In the genomic region with DNA sequence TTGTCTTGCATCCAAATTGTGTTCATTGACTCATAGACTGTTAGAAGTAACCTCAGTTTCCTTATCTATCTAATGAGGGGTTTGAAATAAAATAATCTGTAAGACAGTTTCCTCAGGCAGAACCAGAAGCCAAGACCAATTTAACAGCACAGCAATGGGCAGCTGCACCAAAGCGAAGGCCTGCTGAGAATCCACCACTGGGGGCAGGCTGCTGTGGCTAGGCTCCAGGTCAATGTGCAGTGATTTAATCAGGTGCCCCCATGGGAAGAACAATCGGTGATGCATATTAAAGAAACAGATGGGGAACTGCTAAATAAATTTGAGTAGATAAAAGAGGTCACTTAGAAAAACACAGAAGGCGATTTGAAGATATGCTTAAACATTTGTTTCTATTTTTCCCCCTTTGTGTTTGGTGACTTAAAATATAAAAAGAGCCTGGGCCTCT, we compare ENCODE assay signal across 9 cellular contexts. TPM values are rescaled to one million over a fixed set of nuclear protein-coding genes. Genes with fewer than 3 reads are reported as not detected.
DNase-seq lines count a peak whose midpoint lies in the region; ATAC-seq and TF ChIP-seq lines count a peak whose summit lies in the region.
"Had no signal": no experiment of that assay in that cellular context is flagged by ENCODE, and none has a peak within 500 bp of the region (broad histone marks: within the 10 kb centered on the region; RNA-seq: fewer than 3 reads in every experiment).

No MANE protein-coding gene starts in this region.

- DNase-seq in heart left ventricle (peak in 4 of 5 donors; percentile 40 to 51 (median 48)), cardiac septum (ENCODE audit: low spot score) (no peak), RWPE2 (ENCODE audit: low spot score) (no peak), left ventricle myocardium superior (peak; percentile 47), sigmoid colon (no peak)
- DNase-seq in stimulated activated CD4-positive, alpha-beta T cell treated with anti-CD3 and anti-CD28 coated beads, Interleukin-2, amount 100 ng/mL, for 24 hours = no peak
- DNase-seq: upper lobe of left lung had no signal

- TF ChIP-seq CTCF in heart left ventricle (IDR thresholded peaks at IDR 0.05) (peak; percentile 29 to 77 (median 54)), RWPE2 (IDR thresholded peaks at IDR 0.05; ENCODE audit: poor library complexity, severe bottlenecking) (peak; percentile 86), sigmoid colon (IDR thresholded peaks at IDR 0.05) (peak in 1 of 4 experiments; percentile 14)

- 29 to 49% (median 33%) methylated on average over 3 of the region's 3 CpGs for WGBS in heart left ventricle, 4 donors
- 63 to 70% methylated on average over 3 of the region's 3 CpGs for WGBS in sigmoid colon, 2 donors

- no peak overlapping the region for H3K27ac ChIP-seq in heart left ventricle
- H3K27ac ChIP-seq in RWPE2 (ENCODE audit: poor library complexity, severe bottlenecking) = no peak overlapping the region
- no peak overlapping the region for H3K27ac ChIP-seq in sigmoid colon
- H3K27ac ChIP-seq: upper lobe of left lung had no signal

- ATAC-seq in heart left ventricle (peak; percentile 69 to 85 (median 69)), RWPE2 (ENCODE audit: low read depth) (peak; percentile 74), left ventricle myocardium superior (peak; percentile 74), GM21381 (IDR thresholded peaks at IDR 0.05; ENCODE audit: unreplicated experiment) (no peak), HG02840 (IDR thresholded peaks at IDR 0.05; ENCODE audit: low FRiP score, unreplicated experiment) (no peak)

- no peak for TF ChIP-seq EP300 in sigmoid colon (IDR thresholded peaks at IDR 0.05)

- H3K9me3 ChIP-seq in heart left ventricle (no peaks in the 10 kb centered on the region), RWPE2 (ENCODE audit: severe bottlenecking) (no peaks in the 10 kb centered on the region), sigmoid colon (no peaks in the 10 kb centered on the region)
- H3K9me3 ChIP-seq: upper lobe of left lung had no signal

- H3K27me3 ChIP-seq in heart left ventricle (no peaks in the 10 kb centered on the region), RWPE2 (ENCODE audit: insufficient read depth, poor library complexity, severe bottlenecking) (no peaks in the 10 kb centered on the region), sigmoid colon (no peaks in the 10 kb centered on the region)
- H3K27me3 ChIP-seq: upper lobe of left lung had no signal

- no peak overlapping the region for H3K4me3 ChIP-seq in heart left ventricle
- H3K4me3 ChIP-seq in RWPE2 (ENCODE audit: severe bottlenecking) = no peak overlapping the region
- H3K4me3 ChIP-seq in sigmoid colon = no peak overlapping the region
- H3K4me3 ChIP-seq: upper lobe of left lung had no signal

- TF ChIP-seq POLR2A in heart left ventricle (IDR thresholded peaks at IDR 0.05) (no peak), sigmoid colon (IDR thresholded peaks at IDR 0.05) (no peak)

- intact Hi-C loops in heart left ventricle (cut with DNase I) (no loop called here), cardiac septum (cut with DNase I) (no loop called here), left ventricle myocardium superior (cut with micrococcal nuclease) (no loop called here), sigmoid colon (cut with DNase I) (no loop called here)

- peaks cover 0 to 44% (median 14%) of the 10 kb centered on the region in 9 donors for H3K36me3 ChIP-seq in heart left ventricle
- H3K36me3 ChIP-seq in RWPE2 (ENCODE audit: low read depth) = no peaks in the 10 kb centered on the region
- peaks cover 0 to 62% (median 10%) of the 10 kb centered on the region in 4 donors for H3K36me3 ChIP-seq in sigmoid colon

- peaks cover 0 to 5% (median 0%) of the 10 kb centered on the region in 12 donors for H3K4me1 ChIP-seq in heart left ventricle
- peaks cover 11% of the 10 kb centered on the region for H3K4me1 ChIP-seq in RWPE2 (ENCODE audit: insufficient read depth, poor library complexity, severe bottlenecking)
- no peaks in the 10 kb centered on the region for H3K4me1 ChIP-seq in sigmoid colon

RNA-seq across cellular contexts. Expression of a gene that starts 28.0 kb away (rescaled TPM):
- 10 to 100 TPM; 12.1 to 34.8 (median 21.4) TPM for total RNA-seq in heart left ventricle
- polyA plus RNA-seq in heart left ventricle = 10 to 100 TPM in 1 of 2 donors, 1 to 10 TPM in 1; 6.3 to 36.5 TPM
- 17.4 TPM for total RNA-seq in cardiac septum
- 19.9 TPM for total RNA-seq in left ventricle myocardium superior
- 10 to 100 TPM; 10.7 to 17.9 (median 15.0) TPM for total RNA-seq in sigmoid colon
- polyA plus RNA-seq in sigmoid colon = 10 to 100 TPM; 13.2 to 23.1 (median 17.9) TPM

RNA-seq across cellular contexts. Expression of a gene that starts 50.0 kb away (rescaled TPM):
- total RNA-seq in heart left ventricle (10 to 100 TPM in 1 of 9 donors, 1 to 10 TPM in 8; 1.8 to 10.9 (median 6.4) TPM), cardiac septum (8.3 TPM), left ventricle myocardium superior (9.2 TPM), sigmoid colon (10 to 100 TPM; 18.1 to 32.5 (median 22.7) TPM)
- polyA plus RNA-seq in heart left ventricle (1 to 10 TPM; 1.3 to 3.0 TPM), sigmoid colon (1 to 10 TPM; 1.4 to 4.8 (median 2.7) TPM)

Comparison
In these comparisons a context has a peak if more than half of its experiments do, and no peak if none do; other contexts are left out.
1. DNase-seq: peak in heart left ventricle (4 of 5) and left ventricle myocardium superior (single experiment); none in cardiac septum (single experiment), RWPE2 (single experiment), sigmoid colon (single experiment) and stimulated activated CD4-positive, alpha-beta T cell treated with anti-CD3 and anti-CD28 coated beads, Interleukin-2, amount 100 ng/mL, for 24 hours (0 of 2).
2. ATAC-seq: peak in heart left ventricle (4 of 4), RWPE2 (single experiment) and left ventricle myocardium superior (single experiment); none in GM21381 (single experiment) and HG02840 (single experiment).